In genomic region chr12:16056910-16057309, GRCh38 we compare ENCODE assay signal across 33 cellular contexts.
"Had no signal": no experiment of that assay in that cellular context is flagged by ENCODE, and none has a peak within 500 bp of the region (broad histone marks: within the 10 kb centered on the region; RNA-seq: fewer than 3 reads in every experiment).

No MANE protein-coding gene starts in this region.

- H3K4me1 ChIP-seq: adrenal gland, body of pancreas, breast epithelium had no signal

- FAIRE-seq: astrocyte, TTC549 had no signal

- H3K36me3 ChIP-seq: adrenal gland, brain microvascular endothelial cell, breast epithelium had no signal

- H3K27me3 ChIP-seq: adrenal gland, body of pancreas, brain microvascular endothelial cell, breast epithelium had no signal

- H3K27ac ChIP-seq: adrenal gland, body of pancreas, brain microvascular endothelial cell, breast epithelium, VCaP had no signal

- H3K4me3 ChIP-seq: adrenal gland, body of pancreas, breast epithelium had no signal

- DNase-seq: activated B cell treated with CpG ODN at 0.5 μM for 24 hours; activated CD4-positive, alpha-beta memory T cell treated with anti-CD3 and anti-CD28 coated beads for 36 hours; activated CD4-positive, alpha-beta T cell treated with anti-CD3 and anti-CD28 coated beads for 4 hours; activated CD4-positive, alpha-beta T cell treated with anti-CD3 and anti-CD28 coated beads, Interleukin-2, amount 10 ng/mL, durations not matched to agents 24 days and 14 days; activated CD4-positive, alpha-beta T cell treated with anti-CD3 and anti-CD28 coated beads, Interleukin-2, amount 50 U/mL, for 1 hour; activated CD4-positive, alpha-beta T cell treated with anti-CD3 and anti-CD28 coated beads, Interleukin-2, amount 50 U/mL, for 4 hours; activated CD4-positive, CD25-positive, alpha-beta regulatory T cell treated with anti-CD3 and anti-CD28 coated beads, Interleukin-2, amount 50 U/mL, for 72 hours; activated CD8-positive, alpha-beta memory T cell treated with anti-CD3 and anti-CD28 coated beads, Interleukin-2, amount 50 U/mL, for 4 hours; activated CD8-positive, alpha-beta T cell treated with anti-CD3 and anti-CD28 coated beads for 36 hours; activated effector memory CD4-positive, alpha-beta T cell treated with anti-CD3 and anti-CD28 coated beads, Interleukin-2, amount 50 U/mL, for 16 hours; activated gamma-delta T cell treated with Interleukin-2 at 50 U/mL for 16 hours; activated naive CD4-positive, alpha-beta T cell; activated naive CD4-positive, alpha-beta T cell treated with anti-CD3 and anti-CD28 coated beads for 36 hours; activated naive CD4-positive, alpha-beta T cell treated with anti-CD3 and anti-CD28 coated beads, Interleukin-2, amount 50 U/mL, for 16 hours; activated naive CD8-positive, alpha-beta T cell treated with anti-CD3 and anti-CD28 coated beads for 36 hours; activated T-cell treated with anti-CD3 and anti-CD28 coated beads for 4 hours; activated T-cell treated with anti-CD3 and anti-CD28 coated beads, Interleukin-2, amount 50 U/mL, for 1 hour; activated T-cell treated with anti-CD3 and anti-CD28 coated beads, Interleukin-2, amount 50 U/mL, for 4 hours; activated T-cell treated with anti-CD3 and anti-CD28 coated beads, Interleukin-2, amount 50 U/mL, for 72 hours; adrenal gland; amniotic stem cell; aorta; body of pancreas; brain microvascular endothelial cell; central memory CD4-positive, alpha-beta T cell; T-helper 2 cell; T-helper 9 cell had no signal

- H3K9me3 ChIP-seq: adrenal gland, body of pancreas had no signal

- ATAC-seq: activated CD8-positive, alpha-beta T cell treated with anti-CD3 and anti-CD28 coated beads for 36 hours; activated naive CD4-positive, alpha-beta T cell treated with anti-CD3 and anti-CD28 coated beads, Interleukin-2, amount 50 U/mL, for 72 hours; activated T-cell treated with anti-CD3 and anti-CD28 coated beads, Interleukin-2, amount 50 U/mL, for 4 hours; activated T-cell treated with anti-CD3 and anti-CD28 coated beads, Interleukin-2, amount 50 U/mL, for 72 hours; activated T-helper 17 cell treated with anti-CD3 and anti-CD28 coated beads, Interleukin-2, amount 50 U/mL, for 72 hours; body of pancreas had no signal
